ENCODE assay signal across 17 cellular contexts in the genomic region with DNA sequence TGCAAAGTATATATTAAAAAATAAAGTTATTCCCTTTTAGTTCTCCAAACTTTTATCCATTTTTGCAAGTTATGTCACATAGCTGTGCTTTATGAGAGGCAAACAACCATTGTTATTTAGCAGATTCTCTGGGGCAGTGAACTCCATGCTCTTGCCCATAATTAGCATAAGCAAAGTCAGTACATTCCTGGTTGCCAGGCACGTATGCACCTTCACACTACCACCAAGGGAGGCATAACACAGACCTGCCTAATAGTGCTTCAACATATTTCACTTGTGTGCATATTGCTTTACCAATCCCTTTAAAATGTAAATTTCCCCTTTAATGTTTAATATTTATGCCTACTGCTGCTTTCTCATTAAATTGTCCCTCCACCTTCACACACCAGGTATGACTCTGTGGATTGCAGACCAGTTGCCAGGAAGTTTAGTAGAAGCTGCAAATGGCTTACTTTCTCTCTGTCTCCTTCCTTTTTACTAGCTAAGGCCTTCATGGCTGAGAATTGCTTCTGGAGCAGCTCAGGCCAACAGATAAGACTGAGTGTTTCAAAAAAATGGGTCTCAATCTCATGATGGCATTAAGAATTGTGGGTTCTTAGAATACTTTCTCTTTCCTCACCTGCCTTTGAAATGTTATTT.
DNase-seq lines count a peak whose midpoint lies in the region; ATAC-seq and TF ChIP-seq lines count a peak whose summit lies in the region.
"Had no signal": no experiment of that assay in that cellular context is flagged by ENCODE, and none has a peak within 500 bp of the region (broad histone marks: within the 10 kb centered on the region; RNA-seq: fewer than 3 reads in every experiment).

No MANE protein-coding gene starts in this region.

- H3K4me2 ChIP-seq in GM23338 (peak overlapping the region; percentile 22), mesendoderm (ENCODE audit: low read length) (no peak overlapping the region)

- no peak overlapping the region for H3K56ac ChIP-seq in mesendoderm (ENCODE audit: low read length)

- H3K9me3 Mint-ChIP-seq in GM23338 = no peaks in the 10 kb centered on the region

- H3K4me1 ChIP-seq in GM23338 (ENCODE audit: insufficient read depth) = peaks cover 54% of the 10 kb centered on the region
- H3K4me1 ChIP-seq in mesendoderm (ENCODE audit: control insufficient read depth, low read depth, low read length) = peaks cover 2% of the 10 kb centered on the region

- no peak overlapping the region for H3K9ac ChIP-seq in mesendoderm (ENCODE audit: low read length)

- peak overlapping the region; percentile 6; the same call in 2 of the 3 replicates for H3K4me3 Mint-ChIP-seq in GM23338

- H2BK15ac ChIP-seq in mesendoderm (replicated peaks; ENCODE audit: low read depth) = no peak overlapping the region

- H2AK5ac ChIP-seq in mesendoderm (ENCODE audit: low read length) = no peak overlapping the region

- H2BK5ac ChIP-seq in mesendoderm (ENCODE audit: low read length) = no peak overlapping the region

- ATAC-seq in GM23338 = peak; percentile 98
- ATAC-seq in HG03025 (IDR thresholded peaks at IDR 0.05; ENCODE audit: low FRiP score, unreplicated experiment) = no peak
- ATAC-seq: Panc1 had no signal

- H3K27me3 ChIP-seq in GM23338 (ENCODE audit: insufficient read depth) (peaks cover 15% of the 10 kb centered on the region; the same call in 1 of the 2 replicates), mesendoderm (ENCODE audit: insufficient read depth, low read length, poor library complexity) (no peaks in the 10 kb centered on the region)

- H3K4me3 ChIP-seq in GM23338 (no peak overlapping the region), mesendoderm (ENCODE audit: low read length) (no peak overlapping the region)

- WGBS in mesendoderm (ENCODE audit: extremely low coverage, insufficient coverage, low lambda C conversion rate) = no CpG with 5 or more reads among the region's 1 CpG

- DNase-seq in GM23338 (ENCODE audit: low spot score) = peak; percentile 78
- peak; percentile 9 for DNase-seq in NCI-H526 treated with DMSO at 0.1 percent for 48 hours (lab: John Stamatoyannopoulos, UW)
- peak; percentile 15 for DNase-seq in iPS DF 19.7 (ENCODE audit: low read depth, low spot score)
- DNase-seq in mesendoderm = peak; percentile 72
- DNase-seq in NCI-H82 treated with DMSO at 0.1 percent for 48 hours (lab: John Stamatoyannopoulos, UW; ENCODE audit: unreplicated experiment) = no peak
- no peak for DNase-seq in HK-2 (ENCODE audit: unreplicated experiment)
- DNase-seq: 8988T, Calu3, DMS79 treated with DMSO at 0.1 percent for 48 hours, HCEC 1CT, KBM-7, NCI-H2029, NCI-H446 treated with DMSO at 0.1 percent for 48 hours, SHP77 had no signal

- H4K20me1 ChIP-seq in GM23338 (replicated peaks; ENCODE audit: insufficient read depth) = no peaks in the 10 kb centered on the region

- 0 out of 2 replicates have a peak, but pooled peaks cover 3% of the 10 kb centered on the region for H3F3A ChIP-seq in GM23338 (replicated peaks; ENCODE audit: low read depth)

- peaks cover 7% of the 10 kb centered on the region for H3K27me3 Mint-ChIP-seq in GM23338 (ENCODE audit: insufficient read depth, low read depth, poor library complexity)

- H3K4me1 Mint-ChIP-seq in GM23338 = peaks cover 41% of the 10 kb centered on the region

- peaks cover 9% of the 10 kb centered on the region; the same call in 1 of the 2 replicates for H3K9me2 ChIP-seq in GM23338 (ENCODE audit: insufficient read depth)

- no peak overlapping the region for H2BK120ac ChIP-seq in mesendoderm (ENCODE audit: low read depth, low read length)

- H3K79me1 ChIP-seq in mesendoderm (ENCODE audit: low read length) = no peaks in the 10 kb centered on the region

- H4K5ac ChIP-seq in mesendoderm (ENCODE audit: low read length) = no peak overlapping the region

- peak overlapping the region; percentile 41 for H3K27ac ChIP-seq in GM23338 (ENCODE audit: low read depth)
- no peak overlapping the region for H3K27ac ChIP-seq in mesendoderm (ENCODE audit: low read depth, low read length)
- H3K27ac ChIP-seq: RWPE1 had no signal

- H3K79me2 ChIP-seq in GM23338 (replicated peaks; ENCODE audit: insufficient read depth) (no peaks in the 10 kb centered on the region), mesendoderm (ENCODE audit: control insufficient read depth, insufficient read depth, low read length) (no peaks in the 10 kb centered on the region)

- no peak for TF ChIP-seq CTCF in GM23338 (conservative IDR thresholded peaks at IDR 0.05; ENCODE audit: low read depth in 2 of 2)

- H3K27ac Mint-ChIP-seq in GM23338 = no peak overlapping the region; the same call in 1 of the 2 replicates

- no peak overlapping the region for H2AFZ ChIP-seq in GM23338

- H3K18ac ChIP-seq in mesendoderm (ENCODE audit: low read length) = no peak overlapping the region

- no peak overlapping the region for H3K23ac ChIP-seq in mesendoderm (ENCODE audit: low read length)

- no peak overlapping the region for H4K8ac ChIP-seq in mesendoderm (ENCODE audit: low read depth, low read length)

- H3K36me3 ChIP-seq in GM23338 (ENCODE audit: insufficient read depth) = no peaks in the 10 kb centered on the region
- no peaks in the 10 kb centered on the region for H3K36me3 ChIP-seq in mesendoderm (ENCODE audit: control insufficient read depth, insufficient read depth, low read length)

- H3K4ac ChIP-seq in mesendoderm (ENCODE audit: low read depth, low read length) = no peak overlapping the region

- peaks cover 2% of the 10 kb centered on the region; the same call in 2 of the 3 replicates for H3K36me3 Mint-ChIP-seq in GM23338 (ENCODE audit: low read depth)

TF ChIP-seq in GM23338, 12 proteins besides CTCF, POLR2A, EP300 and RAD21:
- no peak for TF ChIP-seq JUNB (IDR thresholded peaks at IDR 0.05; ENCODE audit: unreplicated experiment)
- TF ChIP-seq NANOG (IDR thresholded peaks at IDR 0.05; ENCODE audit: borderline replicate concordance) = 0 out of 2 replicates have a peak, but pooled peaks have one; percentile 22

Comparison
In these comparisons a context has a peak if more than half of its experiments do, and no peak if none do; other contexts are left out.
1. DNase-seq: peak in GM23338 (single experiment), NCI-H526 treated with DMSO at 0.1 percent for 48 hours (single experiment), iPS DF 19.7 (single experiment) and mesendoderm (single experiment); none in NCI-H82 treated with DMSO at 0.1 percent for 48 hours (single experiment) and HK-2 (single experiment).